8 cellular contexts compared by ENCODE assay signal in the genomic region with DNA sequence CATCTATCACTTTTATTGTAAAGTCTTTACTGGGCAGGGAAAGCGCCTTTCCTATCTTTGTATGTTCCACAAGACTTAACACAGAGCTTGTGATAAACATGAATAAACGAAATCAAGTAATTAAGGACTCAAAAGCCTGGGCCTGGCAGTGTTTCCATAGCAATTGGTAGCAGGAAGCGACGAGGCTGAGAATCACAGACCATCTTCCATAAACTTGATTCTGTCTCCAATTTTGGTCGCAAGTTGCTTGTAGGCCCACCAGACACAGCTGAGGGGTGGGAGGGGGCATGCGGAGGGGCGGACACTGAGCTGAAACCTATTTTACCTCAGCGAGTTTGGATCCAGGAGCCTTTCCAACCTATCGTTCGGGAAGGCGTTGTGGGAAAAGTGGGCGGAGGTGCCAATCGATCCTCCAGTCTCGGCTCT. TPM values are rescaled to one million over a fixed set of nuclear protein-coding genes. Genes with fewer than 3 reads are reported as not detected.
DNase-seq lines count a peak whose midpoint lies in the region; ATAC-seq and TF ChIP-seq lines count a peak whose summit lies in the region.

No MANE protein-coding gene starts in this region.

- peak overlapping the region; percentile 87 for H3K9ac ChIP-seq in SU-DHL-6 (ENCODE audit: low read length)

- H3K4me1 ChIP-seq in left ventricle myocardium inferior (peaks cover 21% of the 10 kb centered on the region), sigmoid colon (peaks cover 0 to 11% (median 7%) of the 10 kb centered on the region in 4 donors)

- no peak for DNase-seq in left ventricle myocardium inferior
- no peak for DNase-seq in left cardiac atrium
- no peak for DNase-seq in fibroblast of villous mesenchyme (ENCODE audit: low read depth)
- DNase-seq in sigmoid colon: no peak
- DNase-seq in NCI-H1436 (lab: John Stamatoyannopoulos, UW): no peak

- ATAC-seq in left cardiac atrium: no peak
- no peak for ATAC-seq in HG02973 (IDR thresholded peaks at IDR 0.05; ENCODE audit: unreplicated experiment)
- ATAC-seq in GM21526 (IDR thresholded peaks at IDR 0.05; ENCODE audit: low FRiP score, unreplicated experiment): no peak

- H2AFZ ChIP-seq in SU-DHL-6 (ENCODE audit: low read depth, low read length, severe bottlenecking): peak overlapping the region; percentile 93

- H3K4me2 ChIP-seq in SU-DHL-6 (ENCODE audit: low read depth, low read length, poor library complexity, severe bottlenecking): peak overlapping the region; percentile 70

- no peak for TF ChIP-seq EP300 in sigmoid colon (IDR thresholded peaks at IDR 0.05)

- TF ChIP-seq CTCF in left ventricle myocardium inferior (IDR thresholded peaks at IDR 0.05; ENCODE audit: borderline replicate concordance) (no peak), SU-DHL-6 (IDR thresholded peaks at IDR 0.05; ENCODE audit: insufficient read depth, low read length, poor library complexity, severe bottlenecking) (no peak), fibroblast of villous mesenchyme (IDR thresholded peaks at IDR 0.05; ENCODE audit: insufficient read depth, low read depth, low read length) (no peak), sigmoid colon (IDR thresholded peaks at IDR 0.05) (no peak)

- intact Hi-C loops in left ventricle myocardium inferior (cut with micrococcal nuclease) (no loop called here), left cardiac atrium (cut with DNase I) (no loop called here), sigmoid colon (cut with DNase I) (loop anchor here (5.0 kb wide), 1 partner anchor 85 kb away; a partner anchor contains a TSS)

- H3F3A ChIP-seq in SU-DHL-6 (ENCODE audit: insufficient read depth): peaks cover 8% of the 10 kb centered on the region

- no peaks in the 10 kb centered on the region for H3K9me2 ChIP-seq in SU-DHL-6 (replicated peaks; ENCODE audit: insufficient read depth, low read length)

- peak overlapping the region; percentile 85 for H3K4me3 ChIP-seq in left ventricle myocardium inferior
- peak overlapping the region; percentile 95 for H3K4me3 ChIP-seq in SU-DHL-6 (ENCODE audit: insufficient read depth, low read length, poor library complexity, severe bottlenecking)
- peak overlapping the region; percentile 80 for H3K4me3 ChIP-seq in fibroblast of villous mesenchyme (ENCODE audit: low read depth, low read length)
- peak overlapping the region; percentile 83 to 96 (median 90) for H3K4me3 ChIP-seq in sigmoid colon

- no peaks in the 10 kb centered on the region for H4K20me1 ChIP-seq in SU-DHL-6 (ENCODE audit: low read depth, low read length)

- TF ChIP-seq POLR2A in sigmoid colon (IDR thresholded peaks at IDR 0.05): no peak

- H3K27me3 ChIP-seq in left ventricle myocardium inferior (ENCODE audit: low read depth) (no peaks in the 10 kb centered on the region), SU-DHL-6 (ENCODE audit: low read length) (no peaks in the 10 kb centered on the region), sigmoid colon (no peaks in the 10 kb centered on the region)

- peak overlapping the region; percentile 81 for H3K27ac ChIP-seq in left ventricle myocardium inferior (replicated peaks)
- H3K27ac ChIP-seq in SU-DHL-6 (ENCODE audit: low read depth, low read length): no peak overlapping the region
- peak overlapping the region; percentile 84 to 89 (median 85) for H3K27ac ChIP-seq in sigmoid colon

- WGBS in sigmoid colon, 2 donors: 4 to 12% methylated on average over 14 of the region's 14 CpGs

- H3K9me3 ChIP-seq in left ventricle myocardium inferior (replicated peaks) (no peaks in the 10 kb centered on the region), SU-DHL-6 (ENCODE audit: insufficient read depth, low read length) (no peaks in the 10 kb centered on the region), sigmoid colon (no peaks in the 10 kb centered on the region)

- H3K79me2 ChIP-seq in SU-DHL-6 (ENCODE audit: insufficient read depth, low read length): no peaks in the 10 kb centered on the region

- H3K36me3 ChIP-seq in left ventricle myocardium inferior (no peaks in the 10 kb centered on the region), SU-DHL-6 (ENCODE audit: low read length) (no peaks in the 10 kb centered on the region), sigmoid colon (no peaks in the 10 kb centered on the region)

RNA-seq across cellular contexts. Expression of a gene that starts 0.3 kb away (rescaled TPM):
- 0.22 TPM for total RNA-seq in left ventricle myocardium inferior
- total RNA-seq in left cardiac atrium: under 1 TPM in 1 of 2 donors, not detected in 1; 0.24 TPM
- total RNA-seq in fibroblast of villous mesenchyme: not detected in 2 replicates
- not detected for total RNA-seq in sigmoid colon
- not detected for polyA plus RNA-seq in sigmoid colon

RNA-seq across cellular contexts. Expression of a gene that starts 1.0 kb away (rescaled TPM):
- total RNA-seq in left ventricle myocardium inferior (0.47 TPM), left cardiac atrium (under 1 TPM; 0.34 to 0.82 TPM), fibroblast of villous mesenchyme (not detected in 2 replicates), sigmoid colon (1 to 10 TPM in 2 of 4 donors, under 1 TPM in 2; 0.55 to 1.2 (median 0.90) TPM)
- under 1 TPM in 1 of 3 donors, not detected in 2; 0.47 TPM for polyA plus RNA-seq in sigmoid colon

RNA-seq across cellular contexts. Expression of a gene that starts 54.0 kb away (rescaled TPM):
- total RNA-seq in left ventricle myocardium inferior: not detected
- under 1 TPM; 0.26 to 0.27 TPM for total RNA-seq in left cardiac atrium
- total RNA-seq in fibroblast of villous mesenchyme: not detected in 2 replicates
- total RNA-seq in sigmoid colon: under 1 TPM in 1 of 4 donors, not detected in 3; 0.14 TPM
- polyA plus RNA-seq in sigmoid colon: under 1 TPM; under 0.01 to 0.46 (median 0.39) TPM
